8 cellular contexts compared by ENCODE assay signal in genomic region chr6:104682722-104683643, GRCh38.
A peak's percentile ranks its signal among the peaks of the same experiment; 100 is the strongest.
DNase-seq lines count a peak whose midpoint lies in the region; ATAC-seq, FAIRE-seq and TF ChIP-seq lines count a peak whose summit lies in the region.

No MANE protein-coding gene starts in this region.

- H3K4me3 Mint-ChIP-seq in T-cell (peak overlapping the region in 2 of 3 donors; percentile 8 to 28), immature natural killer cell (no peak overlapping the region)

- POLR2A ChIA-PET in T-cell (lab: Charles Lee), result interaction anchor here in 1 of 2 donors (0.6 kb wide), 1 partner anchor 673 kb away, joined by 3 read pairs; no protein-coding TSS in a partner anchor

- no peaks in the 10 kb centered on the region for H3K36me3 Mint-ChIP-seq in T-cell
- no peaks in the 10 kb centered on the region for H3K36me3 Mint-ChIP-seq in immature natural killer cell

- H3K27ac Mint-ChIP-seq in T-cell (no peak overlapping the region), immature natural killer cell (no peak overlapping the region)

- H3K9me3 Mint-ChIP-seq in T-cell, result no peaks in the 10 kb centered on the region
- H3K9me3 Mint-ChIP-seq in immature natural killer cell, result no peaks in the 10 kb centered on the region

- CTCF ChIA-PET in T-cell (lab: Charles Lee), result interaction anchor here (0.8 to 3.2 kb wide), 16 partner anchors 9 to 179 kb away, joined by 3 to 20 read pairs (median 4); no protein-coding TSS in a partner anchor

- H3K27ac ChIP-seq in adrenal gland, result no peak overlapping the region

- peak; percentile 65 for ATAC-seq in GM21423 (IDR thresholded peaks at IDR 0.05; ENCODE audit: unreplicated experiment)
- ATAC-seq in T-cell (replicated peaks in 1 of 4), result peak in 2 of 4 experiments; percentile 54 to 56

- peak; percentile 35 to 77 (median 64) for TF ChIP-seq CTCF in adrenal gland (IDR thresholded peaks at IDR 0.05)

- peaks cover 0 to 6% (median 0%) of the 10 kb centered on the region in 3 donors for H3K9me3 ChIP-seq in adrenal gland (replicated peaks in 1 of 3)

- H3K4me1 ChIP-seq in adrenal gland (replicated peaks in 1 of 2), result no peaks in the 10 kb centered on the region

- WGBS in adrenal gland, 4 donors, result 49 to 53% (median 52%) methylated on average over 15 of the region's 15 CpGs

- intact Hi-C loops in adrenal gland (cut with DNase I), result loop anchor here in 1 of 2 donors (5.0 kb wide), 1 partner anchor 84 kb away; no protein-coding TSS in a partner anchor

- TF ChIP-seq POLR2A in adrenal gland (IDR thresholded peaks at IDR 0.05), result no peak

- no peak for FAIRE-seq in HTR-8/SVneo (lab: Jason Lieb, UNC)

- DNase-seq in DMS53 treated with DMSO at 0.1 percent for 48 hours (lab: John Stamatoyannopoulos, UW; ENCODE audit: unreplicated experiment) (peak; percentile 32), HTR-8/SVneo (ENCODE audit: insufficient read length, low spot score) (peak; percentile 53), T-cell (peak; percentile 12 to 72 (median 52)), adrenal gland (peak; percentile 33 to 84 (median 55)), immature natural killer cell (peak; percentile 48 to 64 (median 60)), NCI-H446 treated with DMSO at 0.1 percent for 48 hours (lab: John Stamatoyannopoulos, UW) (no peak)
- peak; percentile 61 to 73 for DNase-seq in stimulated activated CD4-positive, alpha-beta T cell treated with anti-CD3 and anti-CD28 coated beads, Interleukin-4, amount 100 ng/mL, for 48 hours (ENCODE audit: low read depth in 2 of 2)

- H3K4me3 ChIP-seq in adrenal gland, result no peak overlapping the region

- no peaks in the 10 kb centered on the region for H3K36me3 ChIP-seq in adrenal gland (replicated peaks in 1 of 2)

- no peaks in the 10 kb centered on the region for H3K27me3 ChIP-seq in adrenal gland

- H3K27me3 Mint-ChIP-seq in T-cell (no peaks in the 10 kb centered on the region), immature natural killer cell (ENCODE audit: low read depth in 3 of 3) (peaks cover 0 to 2% (median 0%) of the 10 kb centered on the region in 3 donors)

- H3K4me1 Mint-ChIP-seq in T-cell (peaks cover 17 to 22% (median 17%) of the 10 kb centered on the region in 3 donors), immature natural killer cell (peaks cover 11 to 19% of the 10 kb centered on the region in 2 donors)

Comparison
In these comparisons a context has a peak if more than half of its experiments do, and no peak if none do; other contexts are left out.
1. H3K4me3 Mint-ChIP-seq: peak in T-cell (2 of 3); none in immature natural killer cell (0 of 5).